Comparison of ENCODE assay signal across 12 cellular contexts in genomic region chr1:94579876-94580294, GRCh38. TPM values are rescaled to one million over a fixed set of nuclear protein-coding genes. Genes with fewer than 3 reads are reported as not detected.
DNase-seq lines count a peak whose midpoint lies in the region; ATAC-seq, FAIRE-seq and TF ChIP-seq lines count a peak whose summit lies in the region.
"Had no signal": no experiment of that assay in that cellular context is flagged by ENCODE, and none has a peak within 500 bp of the region (broad histone marks: within the 10 kb centered on the region; RNA-seq: fewer than 3 reads in every experiment).

No MANE protein-coding gene starts in this region.

- peak overlapping the region; percentile 70 for H3K27ac ChIP-seq in astrocyte (ENCODE audit: low read depth, low read length)
- H3K27ac ChIP-seq in CD4-positive, alpha-beta T cell (ENCODE audit: low read depth, low read length), result no peak overlapping the region
- H3K27ac ChIP-seq: testis had no signal

- peak; percentile 88 for FAIRE-seq in astrocyte (lab: Jason Lieb, UNC)
- FAIRE-seq: small intestine had no signal

- H3K36me3 Mint-ChIP-seq in astrocyte (ENCODE audit: low read depth, unreplicated experiment), result peaks cover 6% of the 10 kb centered on the region
- H3K36me3 Mint-ChIP-seq in CD4-positive, alpha-beta T cell (ENCODE audit: low read depth), result no peaks in the 10 kb centered on the region

- H3K4me1 ChIP-seq in astrocyte (ENCODE audit: insufficient read depth, low read length), result peaks cover 23% of the 10 kb centered on the region

- no peak for TF ChIP-seq CTCF in astrocyte (IDR thresholded peaks at IDR 0.05; ENCODE audit: insufficient read depth, low read depth, low read length)
- TF ChIP-seq CTCF in kidney epithelial cell (IDR thresholded peaks at IDR 0.05; ENCODE audit: insufficient read depth, low read length, poor library complexity, severe bottlenecking), result no peak
- TF ChIP-seq CTCF in CD4-positive, alpha-beta T cell (IDR thresholded peaks at IDR 0.05), result no peak

- no peaks in the 10 kb centered on the region for H4K20me1 ChIP-seq in astrocyte (ENCODE audit: insufficient read depth, low read length)

- peak overlapping the region; percentile 62 for H3K4me2 ChIP-seq in astrocyte (ENCODE audit: low read length)

- peaks cover 21% of the 10 kb centered on the region for H3K9me3 Mint-ChIP-seq in astrocyte (ENCODE audit: unreplicated experiment)
- peaks cover 11% of the 10 kb centered on the region for H3K9me3 Mint-ChIP-seq in CD4-positive, alpha-beta T cell

- H3K27me3 ChIP-seq in astrocyte (ENCODE audit: insufficient read depth, low read length) (no peaks in the 10 kb centered on the region), kidney epithelial cell (ENCODE audit: control insufficient read depth, insufficient read depth, low read length) (no peaks in the 10 kb centered on the region)
- no peaks in the 10 kb centered on the region for H3K27me3 ChIP-seq in CD4-positive, alpha-beta T cell (ENCODE audit: control insufficient read depth, insufficient read depth, low read length)
- H3K27me3 ChIP-seq: testis had no signal

- H3K9ac ChIP-seq in astrocyte (ENCODE audit: low read length), result peak overlapping the region; percentile 46

- DNase-seq in A172 (ENCODE audit: low spot score), result peak; percentile 91
- peak; percentile 84 for DNase-seq in HPDE6-E6E7 (ENCODE audit: extremely low spot score)
- peak; percentile 95 for DNase-seq in astrocyte (ENCODE audit: low read depth)
- peak; percentile 80 for DNase-seq in kidney epithelial cell (ENCODE audit: low read depth)
- no peak for DNase-seq in NCI-H345 treated with DMSO at 0.1 percent for 48 hours (lab: John Stamatoyannopoulos, UW; ENCODE audit: unreplicated experiment)
- DNase-seq in CD4-positive, alpha-beta T cell, result no peak
- DNase-seq in SIG-M5 (lab: John Stamatoyannopoulos, UW), result no peak
- DNase-seq: hypothalamus, NCI-H1436 treated with DMSO at 0.1 percent for 48 hours, small intestine, testis had no signal

- H2AFZ ChIP-seq in astrocyte (ENCODE audit: low read depth, low read length), result peak overlapping the region; percentile 53

- ATAC-seq in HG03565 (IDR thresholded peaks at IDR 0.05; ENCODE audit: unreplicated experiment), result no peak
- ATAC-seq in CD4-positive, alpha-beta T cell (ENCODE audit: poor library complexity), result no peak

- intact Hi-C loops in CD4-positive, alpha-beta T cell (cut with DNase I, micrococcal nuclease), result no loop called here

- H3K36me3 ChIP-seq in astrocyte (ENCODE audit: insufficient read depth, low read length) (no peaks in the 10 kb centered on the region), kidney epithelial cell (ENCODE audit: control insufficient read depth, insufficient read depth, low read length) (no peaks in the 10 kb centered on the region)

- peaks cover 2% of the 10 kb centered on the region for H3K9me3 ChIP-seq in astrocyte (ENCODE audit: insufficient read depth, low read depth, low read length)
- no peaks in the 10 kb centered on the region for H3K9me3 ChIP-seq in CD4-positive, alpha-beta T cell (ENCODE audit: control insufficient read depth, low read length)
- H3K9me3 ChIP-seq: testis had no signal

- CTCF ChIA-PET in CD4-positive, alpha-beta T cell (lab: Charles Lee), result no interaction called here

- no peak overlapping the region for H3K4me3 Mint-ChIP-seq in astrocyte (ENCODE audit: unreplicated experiment)
- no peak overlapping the region for H3K4me3 Mint-ChIP-seq in CD4-positive, alpha-beta T cell

- POLR2A ChIA-PET in CD4-positive, alpha-beta T cell (lab: Charles Lee), result no interaction called here

- peak overlapping the region; percentile 98 for H3K27ac Mint-ChIP-seq in astrocyte (ENCODE audit: unreplicated experiment)
- no peak overlapping the region for H3K27ac Mint-ChIP-seq in CD4-positive, alpha-beta T cell

- peak overlapping the region; percentile 22 for H3K4me3 ChIP-seq in astrocyte (ENCODE audit: insufficient read depth, low read depth, low read length)
- no peak overlapping the region for H3K4me3 ChIP-seq in kidney epithelial cell (ENCODE audit: low read depth, low read length)
- H3K4me3 ChIP-seq: testis had no signal

- no peaks in the 10 kb centered on the region for H3K79me2 ChIP-seq in astrocyte (ENCODE audit: insufficient read depth, low read length)

- peaks cover 28% of the 10 kb centered on the region for H3K4me1 Mint-ChIP-seq in astrocyte (ENCODE audit: low read depth, unreplicated experiment)
- no peaks in the 10 kb centered on the region for H3K4me1 Mint-ChIP-seq in CD4-positive, alpha-beta T cell (ENCODE audit: low read depth)

- no peaks in the 10 kb centered on the region for H3K27me3 Mint-ChIP-seq in astrocyte (ENCODE audit: low read depth, unreplicated experiment)
- H3K27me3 Mint-ChIP-seq in CD4-positive, alpha-beta T cell, result peaks cover 16% of the 10 kb centered on the region

RNA-seq across cellular contexts. Expression of gene F3, which starts 38.3 kb away (rescaled TPM):
- 79.2 and 79.3 TPM in 2 replicates for total RNA-seq in A172 (2014; rRNA removed; shearing (Covaris generic))
- total RNA-seq in astrocyte (36.1 and 55.7 TPM in 2 replicates), kidney epithelial cell (132 and 152 TPM in 2 replicates)
- not detected for total RNA-seq in CD4-positive, alpha-beta T cell

Comparison
In these comparisons a context has a peak if more than half of its experiments do, and no peak if none do; other contexts are left out.
1. DNase-seq: peak in A172 (single experiment), HPDE6-E6E7 (single experiment), astrocyte (single experiment) and kidney epithelial cell (single experiment); none in NCI-H345 treated with DMSO at 0.1 percent for 48 hours (single experiment), CD4-positive, alpha-beta T cell (0 of 10) and SIG-M5 (single experiment).
2. RNA of gene F3, which starts 38.3 kb away (total RNA-seq): 132 to 152 TPM in kidney epithelial cell, 79.2 to 79.3 TPM in A172 and 36.1 to 55.7 TPM in astrocyte; not detected in CD4-positive, alpha-beta T cell; every median in the first group is over 10 times any median in the second.